1 cellular context compared by ENCODE assay signal in genomic region chr19:11813801-11814706, GRCh38.
A peak's percentile ranks its signal among the peaks of the same experiment; 100 is the strongest.
TF ChIP-seq lines count a peak whose summit lies in the region.

Gene ZNF440 (plus strand): TSS chr19:11814273. CDS start chr19:11814448, 175 bp downstream.

TF ChIP-seq in K562, 482 proteins besides CTCF, POLR2A, EP300 and RAD21 (continued from another document and continues in another):
- TF ChIP-seq ZNF311 (CRISPR knock-in tag; IDR thresholded peaks at IDR 0.05): no peak
- TF ChIP-seq CREM (IDR thresholded peaks at IDR 0.05; ENCODE audit: low read depth): peak; percentile 76
- TF ChIP-seq BACH1 (tag; IDR thresholded peaks at IDR 0.05): no peak
- no peak for TF ChIP-seq GTF2F1 (IDR thresholded peaks at IDR 0.05; ENCODE audit: low read depth, low read length)
- TF ChIP-seq XRCC5 (IDR thresholded peaks at IDR 0.05; ENCODE audit: low read depth, low read length): no peak
- no peak for TF ChIP-seq ZNF785 (CRISPR knock-in tag; IDR thresholded peaks at IDR 0.05)
- no peak for TF ChIP-seq POU5F1 (IDR thresholded peaks at IDR 0.05; ENCODE audit: borderline replicate concordance, low read depth, low read length, partially characterized antibody)
- 0 out of 2 replicates have a peak, but pooled peaks have one; percentile 38 for TF ChIP-seq NFRKB (IDR thresholded peaks at IDR 0.05; ENCODE audit: low read depth)
- TF ChIP-seq HDAC6 (IDR thresholded peaks at IDR 0.05; ENCODE audit: low read depth, low read length): no peak
- peak; percentile 76 for TF ChIP-seq ETS1 (conservative IDR thresholded peaks at IDR 0.05; ENCODE audit: control insufficient read depth, low read depth, low read length)
- TF ChIP-seq, protein P1, sequence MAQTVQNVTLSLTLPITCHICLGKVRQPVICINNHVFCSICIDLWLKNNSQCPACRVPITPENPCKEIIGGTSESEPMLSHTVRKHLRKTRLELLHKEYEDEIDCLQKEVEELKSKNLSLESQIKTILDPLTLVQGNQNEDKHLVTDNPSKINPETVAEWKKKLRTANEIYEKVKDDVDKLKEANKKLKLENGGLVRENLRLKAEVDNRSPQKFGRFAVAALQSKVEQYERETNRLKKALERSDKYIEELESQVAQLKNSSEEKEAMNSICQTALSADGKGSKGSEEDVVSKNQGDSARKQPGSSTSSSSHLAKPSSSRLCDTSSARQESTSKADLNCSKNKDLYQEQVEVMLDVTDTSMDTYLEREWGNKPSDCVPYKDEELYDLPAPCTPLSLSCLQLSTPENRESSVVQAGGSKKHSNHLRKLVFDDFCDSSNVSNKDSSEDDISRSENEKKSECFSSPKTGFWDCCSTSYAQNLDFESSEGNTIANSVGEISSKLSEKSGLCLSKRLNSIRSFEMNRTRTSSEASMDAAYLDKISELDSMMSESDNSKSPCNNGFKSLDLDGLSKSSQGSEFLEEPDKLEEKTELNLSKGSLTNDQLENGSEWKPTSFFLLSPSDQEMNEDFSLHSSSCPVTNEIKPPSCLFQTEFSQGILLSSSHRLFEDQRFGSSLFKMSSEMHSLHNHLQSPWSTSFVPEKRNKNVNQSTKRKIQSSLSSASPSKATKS (CRISPR knock-in tag; IDR thresholded peaks at IDR 0.05): no peak
- no peak for TF ChIP-seq KDM1A (IDR thresholded peaks at IDR 0.05)
- no peak for TF ChIP-seq NCOA1 (IDR thresholded peaks at IDR 0.05; ENCODE audit: low read depth)
- TF ChIP-seq MED1 (CRISPR knock-in tag; IDR thresholded peaks at IDR 0.05; ENCODE audit: borderline replicate concordance): no peak
- peak; percentile 46; the same call in 1 of the 2 replicates for TF ChIP-seq RB1 (IDR thresholded peaks at IDR 0.05; ENCODE audit: low read depth)
- no peak for TF ChIP-seq RAD51 (IDR thresholded peaks at IDR 0.05; ENCODE audit: borderline replicate concordance, low read depth)
- no peak for TF ChIP-seq CBX2 (IDR thresholded peaks at IDR 0.05; ENCODE audit: insufficient read depth, low read length, poor library complexity, severe bottlenecking)
- no peak for TF ChIP-seq ZNF3 (CRISPR knock-in tag; IDR thresholded peaks at IDR 0.05)
- TF ChIP-seq XRCC4 (IDR thresholded peaks at IDR 0.05; ENCODE audit: extremely low read depth, insufficient read depth, insufficient read length): no peak
- no peak for TF ChIP-seq DDX20 (tag; IDR thresholded peaks at IDR 0.05; ENCODE audit: low read depth)
- TF ChIP-seq, protein P2, sequence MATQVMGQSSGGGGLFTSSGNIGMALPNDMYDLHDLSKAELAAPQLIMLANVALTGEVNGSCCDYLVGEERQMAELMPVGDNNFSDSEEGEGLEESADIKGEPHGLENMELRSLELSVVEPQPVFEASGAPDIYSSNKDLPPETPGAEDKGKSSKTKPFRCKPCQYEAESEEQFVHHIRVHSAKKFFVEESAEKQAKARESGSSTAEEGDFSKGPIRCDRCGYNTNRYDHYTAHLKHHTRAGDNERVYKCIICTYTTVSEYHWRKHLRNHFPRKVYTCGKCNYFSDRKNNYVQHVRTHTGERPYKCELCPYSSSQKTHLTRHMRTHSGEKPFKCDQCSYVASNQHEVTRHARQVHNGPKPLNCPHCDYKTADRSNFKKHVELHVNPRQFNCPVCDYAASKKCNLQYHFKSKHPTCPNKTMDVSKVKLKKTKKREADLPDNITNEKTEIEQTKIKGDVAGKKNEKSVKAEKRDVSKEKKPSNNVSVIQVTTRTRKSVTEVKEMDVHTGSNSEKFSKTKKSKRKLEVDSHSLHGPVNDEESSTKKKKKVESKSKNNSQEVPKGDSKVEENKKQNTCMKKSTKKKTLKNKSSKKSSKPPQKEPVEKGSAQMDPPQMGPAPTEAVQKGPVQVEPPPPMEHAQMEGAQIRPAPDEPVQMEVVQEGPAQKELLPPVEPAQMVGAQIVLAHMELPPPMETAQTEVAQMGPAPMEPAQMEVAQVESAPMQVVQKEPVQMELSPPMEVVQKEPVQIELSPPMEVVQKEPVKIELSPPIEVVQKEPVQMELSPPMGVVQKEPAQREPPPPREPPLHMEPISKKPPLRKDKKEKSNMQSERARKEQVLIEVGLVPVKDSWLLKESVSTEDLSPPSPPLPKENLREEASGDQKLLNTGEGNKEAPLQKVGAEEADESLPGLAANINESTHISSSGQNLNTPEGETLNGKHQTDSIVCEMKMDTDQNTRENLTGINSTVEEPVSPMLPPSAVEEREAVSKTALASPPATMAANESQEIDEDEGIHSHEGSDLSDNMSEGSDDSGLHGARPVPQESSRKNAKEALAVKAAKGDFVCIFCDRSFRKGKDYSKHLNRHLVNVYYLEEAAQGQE (CRISPR knock-in tag; IDR thresholded peaks at IDR 0.05; ENCODE audit: low read depth): 0 out of 2 replicates have a peak, but pooled peaks have one; percentile 54
- no peak for TF ChIP-seq ZKSCAN3 (CRISPR knock-in tag; IDR thresholded peaks at IDR 0.05)
- TF ChIP-seq XRCC3 (IDR thresholded peaks at IDR 0.05): no peak
- TF ChIP-seq KLF13 (tag; IDR thresholded peaks at IDR 0.05; ENCODE audit: borderline replicate concordance, low read depth): no peak
- 0 out of 2 replicates have a peak, but pooled peaks have one; percentile 15 for TF ChIP-seq ZNF133 (CRISPR knock-in tag; IDR thresholded peaks at IDR 0.05)
- TF ChIP-seq ZFP36 (IDR thresholded peaks at IDR 0.05; ENCODE audit: low read depth, low read length, partially characterized antibody): no peak
- 0 out of 2 replicates have a peak, but pooled peaks have one; percentile 1 for TF ChIP-seq MAFK (IDR thresholded peaks at IDR 0.05; ENCODE audit: low read length)
- TF ChIP-seq MCM2 (IDR thresholded peaks at IDR 0.05; ENCODE audit: low read depth): no peak
- no peak for TF ChIP-seq TBL1XR1 (IDR thresholded peaks at IDR 0.05; ENCODE audit: low read length in 2 of 2)
- TF ChIP-seq, protein P3, sequence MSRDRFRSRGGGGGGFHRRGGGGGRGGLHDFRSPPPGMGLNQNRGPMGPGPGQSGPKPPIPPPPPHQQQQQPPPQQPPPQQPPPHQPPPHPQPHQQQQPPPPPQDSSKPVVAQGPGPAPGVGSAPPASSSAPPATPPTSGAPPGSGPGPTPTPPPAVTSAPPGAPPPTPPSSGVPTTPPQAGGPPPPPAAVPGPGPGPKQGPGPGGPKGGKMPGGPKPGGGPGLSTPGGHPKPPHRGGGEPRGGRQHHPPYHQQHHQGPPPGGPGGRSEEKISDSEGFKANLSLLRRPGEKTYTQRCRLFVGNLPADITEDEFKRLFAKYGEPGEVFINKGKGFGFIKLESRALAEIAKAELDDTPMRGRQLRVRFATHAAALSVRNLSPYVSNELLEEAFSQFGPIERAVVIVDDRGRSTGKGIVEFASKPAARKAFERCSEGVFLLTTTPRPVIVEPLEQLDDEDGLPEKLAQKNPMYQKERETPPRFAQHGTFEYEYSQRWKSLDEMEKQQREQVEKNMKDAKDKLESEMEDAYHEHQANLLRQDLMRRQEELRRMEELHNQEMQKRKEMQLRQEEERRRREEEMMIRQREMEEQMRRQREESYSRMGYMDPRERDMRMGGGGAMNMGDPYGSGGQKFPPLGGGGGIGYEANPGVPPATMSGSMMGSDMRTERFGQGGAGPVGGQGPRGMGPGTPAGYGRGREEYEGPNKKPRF (IDR thresholded peaks at IDR 0.05; ENCODE audit: low read depth, low read length): no peak
- TF ChIP-seq MTA3 (IDR thresholded peaks at IDR 0.05; ENCODE audit: borderline replicate concordance): peak; percentile 79
- no peak for TF ChIP-seq LEF1 (IDR thresholded peaks at IDR 0.05)
- no peak for TF ChIP-seq POLR3G (IDR thresholded peaks at IDR 0.05; ENCODE audit: extremely low read depth, insufficient read length, insufficient replicate concordance)
- TF ChIP-seq ADNP (tag; IDR thresholded peaks at IDR 0.05): no peak
- TF ChIP-seq ZNF280B (CRISPR knock-in tag; IDR thresholded peaks at IDR 0.05): no peak
- TF ChIP-seq ZNF274 (IDR thresholded peaks at IDR 0.05; ENCODE audit: borderline replicate concordance, low read depth, low read length): no peak
- TF ChIP-seq NONO (IDR thresholded peaks at IDR 0.05; ENCODE audit: low read depth in 2 of 2, low read length in 1 of 2): no peak
- TF ChIP-seq CC2D1A (IDR thresholded peaks at IDR 0.05): no peak
- 0 out of 2 replicates have a peak, but pooled peaks have one; percentile 28 for TF ChIP-seq ZBTB40 (IDR thresholded peaks at IDR 0.05)
- TF ChIP-seq ZBTB40 (CRISPR knock-in tag; IDR thresholded peaks at IDR 0.05): no peak
- no peak for TF ChIP-seq PTRF (tag; IDR thresholded peaks at IDR 0.05)
- no peak for TF ChIP-seq ZC3H11A (IDR thresholded peaks at IDR 0.05; ENCODE audit: low read depth, low read length)
- peak; percentile 85; the same call in 1 of the 2 replicates for TF ChIP-seq CBX1 (IDR thresholded peaks at IDR 0.05; ENCODE audit: low read depth)
- TF ChIP-seq SRSF9 (IDR thresholded peaks at IDR 0.05; ENCODE audit: borderline replicate concordance, low read depth, low read length): no peak
